In the genomic region with DNA sequence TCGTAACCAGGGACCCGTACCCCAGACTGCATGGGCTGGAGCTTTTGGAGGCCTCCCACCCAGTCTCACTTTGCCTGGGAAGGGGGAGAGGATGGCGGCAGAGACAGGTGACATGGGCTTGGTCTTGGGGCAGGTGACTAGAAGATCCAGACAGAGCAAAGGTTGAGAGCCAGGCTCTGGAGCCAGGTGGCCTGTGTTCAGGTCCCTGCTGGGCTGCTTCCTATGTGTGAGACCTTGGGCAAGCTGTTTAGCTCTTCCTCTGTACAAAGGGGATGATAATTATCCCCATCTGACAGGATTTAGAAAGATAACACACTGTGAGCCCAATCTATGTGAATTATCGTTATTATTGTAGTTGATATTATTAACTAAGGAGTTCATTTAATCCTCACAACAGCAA, we compare ENCODE assay signal across 11 cellular contexts. TPM values are rescaled to one million over a fixed set of nuclear protein-coding genes. Genes with fewer than 3 reads are reported as not detected.
A peak's percentile ranks its signal among the peaks of the same experiment; 100 is the strongest.
DNase-seq lines count a peak whose midpoint lies in the region; ATAC-seq and TF ChIP-seq lines count a peak whose summit lies in the region.
"Had no signal": no experiment of that assay in that cellular context is flagged by ENCODE, and none has a peak within 500 bp of the region (broad histone marks: within the 10 kb centered on the region; RNA-seq: fewer than 3 reads in every experiment).

No MANE protein-coding gene starts in this region.

- CTCF ChIA-PET in Caco-2 (lab: Charles Lee): no interaction called here
- CTCF ChIA-PET in WTC11 (lab: Charles Lee): interaction anchor here (1.0 to 1.6 kb wide), 2 partner anchors 19 to 53 kb away, joined by 3 to 4 read pairs; no protein-coding TSS in a partner anchor

- H2AFZ ChIP-seq in smooth muscle cell (ENCODE audit: low read depth): no peak overlapping the region

- peak overlapping the region; percentile 7 for H3K27ac ChIP-seq in right cardiac atrium (ENCODE audit: low read length)
- H3K27ac ChIP-seq in smooth muscle cell (ENCODE audit: low read depth): peak overlapping the region; percentile 96
- H3K27ac ChIP-seq: C4-2B had no signal

- DNase-seq in Caco-2: no peak
- DNase-seq in WTC11 (ENCODE audit: low spot score): no peak
- no peak for DNase-seq in right cardiac atrium
- DNase-seq in smooth muscle cell (lab: John Stamatoyannopoulos, UW; ENCODE audit: unreplicated experiment): no peak
- DNase-seq in hepatic stellate cell (ENCODE audit: low spot score): no peak
- DNase-seq in ecto neural progenitor cell (ENCODE audit: low spot score): no peak
- DNase-seq: effector CD4-positive, alpha-beta T cell had no signal

- H3K4me1 Mint-ChIP-seq in Caco-2 (ENCODE audit: low read depth, unreplicated experiment): peaks cover 54% of the 10 kb centered on the region
- peaks cover 65% of the 10 kb centered on the region for H3K4me1 Mint-ChIP-seq in WTC11

- H3K4me3 Mint-ChIP-seq in Caco-2 (ENCODE audit: unreplicated experiment): no peak overlapping the region
- H3K4me3 Mint-ChIP-seq in WTC11: no peak overlapping the region

- intact Hi-C loops in Caco-2 (cut with micrococcal nuclease; ENCODE audit: unreplicated experiment) (no loop called here), right cardiac atrium (cut with DNase I) (no loop called here)

- H3K4me1 ChIP-seq in Caco-2: peaks cover 51% of the 10 kb centered on the region
- H3K4me1 ChIP-seq in right cardiac atrium (ENCODE audit: control insufficient read depth, insufficient read depth, low read length): peaks cover 50% of the 10 kb centered on the region
- H3K4me1 ChIP-seq in smooth muscle cell (ENCODE audit: low read depth): peaks cover 59% of the 10 kb centered on the region

- WGBS in right cardiac atrium: 61% methylated on average over 4 of the region's 4 CpGs
- WGBS in smooth muscle cell (ENCODE audit: low lambda C conversion rate): 90% methylated on average over 4 of the region's 4 CpGs

- peaks cover 78% of the 10 kb centered on the region for H4K20me1 ChIP-seq in smooth muscle cell (ENCODE audit: low read depth)

- POLR2A ChIA-PET in Caco-2 (lab: Charles Lee): interaction anchor here (0.6 kb wide), 1 partner anchor 33 kb away, joined by 12 read pairs; no protein-coding TSS in a partner anchor
- POLR2A ChIA-PET in WTC11 (lab: Charles Lee): no interaction called here

- H3K27me3 ChIP-seq in Caco-2 (replicated peaks; ENCODE audit: control insufficient read depth, insufficient read depth, low read length) (no peaks in the 10 kb centered on the region), right cardiac atrium (ENCODE audit: control insufficient read depth, insufficient read depth) (no peaks in the 10 kb centered on the region), smooth muscle cell (ENCODE audit: low read depth) (no peaks in the 10 kb centered on the region)

- TF ChIP-seq CTCF in Caco-2 (IDR thresholded peaks at IDR 0.05; ENCODE audit: insufficient read depth in 1 of 2, low read depth in 1 of 2, low read length in 1 of 2, severe bottlenecking in 1 of 2, unreplicated experiment in 1 of 2) (no peak), WTC11 (IDR thresholded peaks at IDR 0.05) (no peak), smooth muscle cell (IDR thresholded peaks at IDR 0.05; ENCODE audit: borderline replicate concordance, insufficient read depth, poor library complexity, severe bottlenecking) (no peak)

- BruUV-seq in Caco-2 (replicated peaks; lab: Mats Ljungman, UMichigan): no TSS peak

- no peaks in the 10 kb centered on the region for H3K9me3 ChIP-seq in Caco-2
- no peaks in the 10 kb centered on the region for H3K9me3 ChIP-seq in right cardiac atrium (ENCODE audit: control insufficient read depth, low read length)
- no peaks in the 10 kb centered on the region for H3K9me3 ChIP-seq in smooth muscle cell (replicated peaks; ENCODE audit: low read depth)

- H3K36me3 ChIP-seq in Caco-2 (ENCODE audit: control insufficient read depth, insufficient read depth, low read length) (peaks cover 3% of the 10 kb centered on the region; the same call in 1 of the 2 replicates), smooth muscle cell (ENCODE audit: low read depth) (no peaks in the 10 kb centered on the region)

- peaks cover 97% of the 10 kb centered on the region for H3K79me2 ChIP-seq in smooth muscle cell (ENCODE audit: low read depth)

- peaks cover 48% of the 10 kb centered on the region for H3F3A ChIP-seq in smooth muscle cell (ENCODE audit: low read depth)

- peak overlapping the region; percentile 67 for H3K4me2 ChIP-seq in smooth muscle cell

- H3K27ac Mint-ChIP-seq in Caco-2 (ENCODE audit: unreplicated experiment) (peak overlapping the region; percentile 1), WTC11 (peak overlapping the region; percentile 68)

- peaks cover 53% of the 10 kb centered on the region for H3K36me3 Mint-ChIP-seq in Caco-2 (ENCODE audit: insufficient read depth, unreplicated experiment)
- no peaks in the 10 kb centered on the region for H3K36me3 Mint-ChIP-seq in WTC11
- H3K36me3 Mint-ChIP-seq: activated naive CD4-positive, alpha-beta T cell treated with anti-CD3 and anti-CD28 coated beads, Interleukin-2, amount 50 U/mL, for 72 hours had no signal

- ATAC-seq in WTC11 (no peak), right cardiac atrium (no peak), GM18870 (IDR thresholded peaks at IDR 0.05; ENCODE audit: unreplicated experiment) (no peak), HG02981 (IDR thresholded peaks at IDR 0.05; ENCODE audit: unreplicated experiment) (no peak)
- ATAC-seq: activated naive CD4-positive, alpha-beta T cell treated with anti-CD3 and anti-CD28 coated beads, Interleukin-2, amount 50 U/mL, for 72 hours had no signal

- H3K9me3 Mint-ChIP-seq in Caco-2 (ENCODE audit: unreplicated experiment) (no peaks in the 10 kb centered on the region), WTC11 (no peaks in the 10 kb centered on the region)
- H3K9me3 Mint-ChIP-seq: activated naive CD4-positive, alpha-beta T cell treated with anti-CD3 and anti-CD28 coated beads, Interleukin-2, amount 50 U/mL, for 72 hours had no signal

- H3K9ac ChIP-seq in smooth muscle cell (ENCODE audit: low read depth): peak overlapping the region; percentile 53

- H3K4me3 ChIP-seq in Caco-2 (ENCODE audit: low read depth, low read length) (no peak overlapping the region), right cardiac atrium (ENCODE audit: low read length) (no peak overlapping the region), smooth muscle cell (no peak overlapping the region)

- H3K27me3 Mint-ChIP-seq in Caco-2 (ENCODE audit: insufficient read depth, unreplicated experiment) (no peaks in the 10 kb centered on the region), WTC11 (ENCODE audit: low read depth) (no peaks in the 10 kb centered on the region)

TF ChIP-seq in WTC11, 78 proteins besides CTCF, POLR2A, EP300 and RAD21 (continues in another document):
- TF ChIP-seq ATF3 (CRISPR knock-in tag; conservative IDR thresholded peaks at IDR 0.05) (no peak), E2F4 (CRISPR knock-in tag; IDR thresholded peaks at IDR 0.05; ENCODE audit: borderline replicate concordance, low read depth) (no peak), TEAD1 (CRISPR knock-in tag; IDR thresholded peaks at IDR 0.05) (no peak), MYBL2 (CRISPR knock-in tag; IDR thresholded peaks at IDR 0.05) (no peak), FOXJ3 (CRISPR knock-in tag; IDR thresholded peaks at IDR 0.05; ENCODE audit: borderline replicate concordance) (no peak), JUN (CRISPR knock-in tag; IDR thresholded peaks at IDR 0.05) (no peak), GABPB1 (CRISPR knock-in tag; IDR thresholded peaks at IDR 0.05) (no peak), OVOL2 (CRISPR knock-in tag; IDR thresholded peaks at IDR 0.05; ENCODE audit: borderline replicate concordance) (no peak), ZNF416 (CRISPR knock-in tag; IDR thresholded peaks at IDR 0.05) (no peak), NFE2L1 (CRISPR knock-in tag; IDR thresholded peaks at IDR 0.05) (no peak), NR3C1 (CRISPR knock-in tag; conservative IDR thresholded peaks at IDR 0.05; ENCODE audit: low read depth) (no peak), ZNF121 (CRISPR knock-in tag; IDR thresholded peaks at IDR 0.05) (no peak), SMAD3 (CRISPR knock-in tag; IDR thresholded peaks at IDR 0.05; ENCODE audit: borderline replicate concordance) (no peak), KAT7 (CRISPR knock-in tag; IDR thresholded peaks at IDR 0.05; ENCODE audit: borderline replicate concordance) (no peak), SMAD4 (CRISPR knock-in tag; IDR thresholded peaks at IDR 0.05) (no peak)
- TF ChIP-seq, protein P1, sequence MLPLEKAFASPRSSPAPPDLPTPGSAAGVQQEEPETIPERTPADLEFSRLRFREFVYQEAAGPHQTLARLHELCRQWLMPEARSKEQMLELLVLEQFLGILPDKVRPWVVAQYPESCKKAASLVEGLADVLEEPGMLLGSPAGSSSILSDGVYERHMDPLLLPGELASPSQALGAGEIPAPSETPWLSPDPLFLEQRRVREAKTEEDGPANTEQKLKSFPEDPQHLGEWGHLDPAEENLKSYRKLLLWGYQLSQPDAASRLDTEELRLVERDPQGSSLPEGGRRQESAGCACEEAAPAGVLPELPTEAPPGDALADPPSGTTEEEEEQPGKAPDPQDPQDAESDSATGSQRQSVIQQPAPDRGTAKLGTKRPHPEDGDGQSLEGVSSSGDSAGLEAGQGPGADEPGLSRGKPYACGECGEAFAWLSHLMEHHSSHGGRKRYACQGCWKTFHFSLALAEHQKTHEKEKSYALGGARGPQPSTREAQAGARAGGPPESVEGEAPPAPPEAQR (CRISPR knock-in tag; IDR thresholded peaks at IDR 0.05): no peak

RNA-seq across cellular contexts. Expression of gene NDST1, which starts 16.1 kb away (rescaled TPM):
- 106 and 110 TPM in 2 replicates for total RNA-seq in Caco-2 (2022)
- total RNA-seq in WTC11 (2021): 58.1 to 69.9 TPM (median 61.5 TPM) in 3 replicates
- total RNA-seq in right cardiac atrium: 10 to 100 TPM; 53.1 to 67.8 (median 58.7) TPM
- 45.9 TPM for polyA plus RNA-seq in right cardiac atrium
- 53.0 and 64.6 TPM in 2 replicates for total RNA-seq in smooth muscle cell
- polyA plus RNA-seq in smooth muscle cell: 32.4 and 42.1 TPM in 2 replicates

RNA-seq across cellular contexts. Expression of gene RPS14, which starts 42.3 kb away (rescaled TPM):
- total RNA-seq in Caco-2 (2022): 2,300 and 2,382 TPM in 2 replicates
- 2,564 to 2,814 TPM (median 2,812 TPM) in 3 replicates for total RNA-seq in WTC11 (2021)
- 1,000 to 10,000 TPM; 1,254 to 1,552 (median 1,386) TPM for total RNA-seq in right cardiac atrium
- polyA plus RNA-seq in right cardiac atrium: 1,870 TPM
- total RNA-seq in smooth muscle cell: 2,252 and 2,349 TPM in 2 replicates
- polyA plus RNA-seq in smooth muscle cell: 1,004 and 1,045 TPM in 2 replicates
